In genomic region chr1:91591175-91591968, GRCh38 we compare ENCODE assay signal across 11 cellular contexts.
DNase-seq lines count a peak whose midpoint lies in the region; ATAC-seq, FAIRE-seq and TF ChIP-seq lines count a peak whose summit lies in the region.
"Had no signal": no experiment of that assay in that cellular context is flagged by ENCODE, and none has a peak within 500 bp of the region (broad histone marks: within the 10 kb centered on the region; RNA-seq: fewer than 3 reads in every experiment).

No MANE protein-coding gene starts in this region.

- TF ChIP-seq RAD21 in A549 (conservative IDR thresholded peaks at IDR 0.05 in 1 of 2, IDR thresholded peaks at IDR 0.05 in 1 of 2) (no peak), HepG2 (CRISPR knock-in tag; IDR thresholded peaks at IDR 0.05) (no peak)

- H3K36me3 ChIP-seq in DND-41 (ENCODE audit: insufficient read depth, low read length) (no peaks in the 10 kb centered on the region), HepG2 (replicated peaks in 1 of 2; ENCODE audit: control insufficient read depth in 1 of 2, insufficient read depth in 2 of 2, low read length in 2 of 2) (no peaks in the 10 kb centered on the region)

- DNase-seq in A549 (ENCODE audit: low read depth in 1 of 2, low spot score in 1 of 2) (no peak), DND-41 (peak; percentile 38), HepG2 (ENCODE audit: low spot score) (no peak)
- no peak for DNase-seq in activated CD4-positive, alpha-beta memory T cell treated with anti-CD3 and anti-CD28 coated beads, Interleukin-2, amount 10 ng/mL, durations not matched to agents 7 days and 5 days
- DNase-seq in stimulated activated CD4-positive, alpha-beta T cell treated with anti-CD3 and anti-CD28 coated beads, Interleukin-4, amount 100 ng/mL, for 24 hours: no peak
- DNase-seq: H9, NCI-H187 treated with DMSO at 0.1 percent for 48 hours had no signal

- ATAC-seq in A549 (no peak), DND-41 (ENCODE audit: insufficient read depth, low read depth) (peak; percentile 86), HepG2 (peak; percentile 61), GM18520 (IDR thresholded peaks at IDR 0.05; ENCODE audit: unreplicated experiment) (no peak), GM19463 (IDR thresholded peaks at IDR 0.05; ENCODE audit: unreplicated experiment) (no peak), HG02884 (IDR thresholded peaks at IDR 0.05; ENCODE audit: unreplicated experiment) (no peak)

- H3K4me3 ChIP-seq in A549 (no peak overlapping the region), DND-41 (ENCODE audit: low read depth in 1 of 2, low read length in 2 of 2) (no peak overlapping the region), HepG2 (replicated peaks in 1 of 3; ENCODE audit: insufficient read depth in 1 of 3, low read depth in 2 of 3, low read length in 3 of 3) (0 out of 6 replicates have a peak overlapping the region, but pooled peaks of 1 of the 3 experiments have one; percentile 11)

- H3K4me1 Mint-ChIP-seq in activated CD4-positive, alpha-beta memory T cell treated with anti-CD3 and anti-CD28 coated beads, Interleukin-2, amount 10 ng/mL, durations not matched to agents 7 days and 5 days: peaks cover 39% of the 10 kb centered on the region

- H3K79me2 ChIP-seq in DND-41 (ENCODE audit: insufficient read depth, low read length): no peaks in the 10 kb centered on the region
- H3K79me2 ChIP-seq in HepG2 (ENCODE audit: insufficient read depth, low read length): no peaks in the 10 kb centered on the region

- H2AFZ ChIP-seq in DND-41 (ENCODE audit: low read depth, low read length): no peak overlapping the region
- no peak overlapping the region for H2AFZ ChIP-seq in HepG2 (ENCODE audit: low read length)

- TF ChIP-seq EP300 in A549 (IDR thresholded peaks at IDR 0.05) (no peak), HepG2 (IDR thresholded peaks at IDR 0.05; ENCODE audit: low read depth in 2 of 2, low read length in 2 of 2) (no peak), HepG2 (CRISPR knock-in tag; IDR thresholded peaks at IDR 0.05; ENCODE audit: borderline replicate concordance) (no peak)

- POLR2A ChIA-PET in A549 (lab: Yijun Ruan, JAX): no interaction called here
- POLR2A ChIA-PET in activated CD4-positive, alpha-beta memory T cell treated with anti-CD3 and anti-CD28 coated beads, Interleukin-2, amount 10 ng/mL, durations not matched to agents 7 days and 5 days (lab: Charles Lee): interaction anchor here (1.0 kb wide), 1 partner anchor 35 kb away, joined by 3 read pairs; no protein-coding TSS in a partner anchor
- POLR2A ChIA-PET in HepG2 (lab: Yijun Ruan, JAX): no interaction called here

- H3K9me3 ChIP-seq in A549: no peaks in the 10 kb centered on the region
- no peaks in the 10 kb centered on the region for H3K9me3 ChIP-seq in DND-41 (ENCODE audit: insufficient read depth, low read length, severe bottlenecking)
- no peaks in the 10 kb centered on the region for H3K9me3 ChIP-seq in HepG2 (ENCODE audit: low read length)

- H3K27me3 ChIP-seq in DND-41 (ENCODE audit: insufficient read depth, low read length, poor library complexity): no peaks in the 10 kb centered on the region
- H3K27me3 ChIP-seq in HepG2 (ENCODE audit: control insufficient read depth in 1 of 2, insufficient read depth in 2 of 2, low read length in 2 of 2): peaks cover 0 to 23% of the 10 kb centered on the region in 2 experiments; a peak in 2 of 5 replicates

- H3K9me3 Mint-ChIP-seq in activated CD4-positive, alpha-beta memory T cell treated with anti-CD3 and anti-CD28 coated beads, Interleukin-2, amount 10 ng/mL, durations not matched to agents 7 days and 5 days: no peaks in the 10 kb centered on the region
- H3K9me3 Mint-ChIP-seq: H9 had no signal

- intact Hi-C loops in HepG2 (cut with micrococcal nuclease; ENCODE audit: unreplicated experiment): no loop called here

- H3K9ac ChIP-seq in DND-41 (ENCODE audit: low read depth, low read length) (no peak overlapping the region), HepG2 (ENCODE audit: insufficient read depth, low read depth, low read length) (no peak overlapping the region)

- in situ Hi-C loops in HepG2 (cut with HindIII; ENCODE audit: extremely low pct_ligation_motif_present, low pct_unique_long_range_greater_than_20kb): no loop called here

- WGBS in A549 (ENCODE audit: missing lambda C conversion rate): 90% methylated on average over 11 of the region's 13 CpGs
- WGBS in HepG2 (ENCODE audit: low lambda C conversion rate): 31% methylated on average over 11 of the region's 13 CpGs

- no peaks in the 10 kb centered on the region for H3K27me3 Mint-ChIP-seq in activated CD4-positive, alpha-beta memory T cell treated with anti-CD3 and anti-CD28 coated beads, Interleukin-2, amount 10 ng/mL, durations not matched to agents 7 days and 5 days

- CTCF ChIA-PET in A549 (lab: Yijun Ruan, JAX): interaction anchor here (1.3 kb wide), 1 partner anchor 12 kb away, joined by 3 read pairs; no protein-coding TSS in a partner anchor
- CTCF ChIA-PET in activated CD4-positive, alpha-beta memory T cell treated with anti-CD3 and anti-CD28 coated beads, Interleukin-2, amount 10 ng/mL, durations not matched to agents 7 days and 5 days (lab: Charles Lee): no interaction called here
- CTCF ChIA-PET in HepG2 (lab: Yijun Ruan, JAX; ENCODE audit: low intra/inter-chr PET ratio, low total read pairs): no interaction called here

- peaks cover 3% of the 10 kb centered on the region for H3K36me3 Mint-ChIP-seq in activated CD4-positive, alpha-beta memory T cell treated with anti-CD3 and anti-CD28 coated beads, Interleukin-2, amount 10 ng/mL, durations not matched to agents 7 days and 5 days (ENCODE audit: low read depth)

- no peak overlapping the region for H3K4me2 ChIP-seq in A549
- no peak overlapping the region for H3K4me2 ChIP-seq in DND-41 (ENCODE audit: insufficient read depth, low read length)
- peak overlapping the region; percentile 42 for H3K4me2 ChIP-seq in HepG2 (ENCODE audit: low read depth, low read length)

- FAIRE-seq in A549 (lab: Jason Lieb, UNC) (no peak), HepG2 (lab: Jason Lieb, UNC) (no peak)
- FAIRE-seq: keratinocyte had no signal

- TF ChIP-seq POLR2A in A549 (IDR thresholded peaks at IDR 0.05; ENCODE audit: low read length): no peak
- TF ChIP-seq POLR2A in HepG2 (IDR thresholded peaks at IDR 0.05; ENCODE audit: insufficient read depth in 1 of 2, low read depth in 2 of 2, low read length in 2 of 2): no peak

- no TSS peak for BruUV-seq in HepG2 (replicated peaks; lab: Mats Ljungman, UMichigan)

- TF ChIP-seq CTCF in A549 (IDR thresholded peaks at IDR 0.05): no peak
- no peak for TF ChIP-seq CTCF in DND-41 (IDR thresholded peaks at IDR 0.05; ENCODE audit: borderline replicate concordance, extremely low read depth, low read length, poor library complexity, severe bottlenecking)
- no peak for TF ChIP-seq CTCF in HepG2 (CRISPR knock-in tag; IDR thresholded peaks at IDR 0.05)

- H3K27ac ChIP-seq in A549: no peak overlapping the region
- no peak overlapping the region for H3K27ac ChIP-seq in DND-41 (ENCODE audit: low read length)
- no peak overlapping the region for H3K27ac ChIP-seq in HepG2 (ENCODE audit: extremely low read length, insufficient read depth, low read length)

- H4K20me1 ChIP-seq in DND-41 (ENCODE audit: insufficient read depth, low read length) (no peaks in the 10 kb centered on the region), HepG2 (ENCODE audit: insufficient read depth, low read length) (no peaks in the 10 kb centered on the region)

- H3K4me3 Mint-ChIP-seq in activated CD4-positive, alpha-beta memory T cell treated with anti-CD3 and anti-CD28 coated beads, Interleukin-2, amount 10 ng/mL, durations not matched to agents 7 days and 5 days: peak overlapping the region; percentile 60
- H3K4me3 Mint-ChIP-seq: H9 had no signal

- H3K27ac Mint-ChIP-seq in activated CD4-positive, alpha-beta memory T cell treated with anti-CD3 and anti-CD28 coated beads, Interleukin-2, amount 10 ng/mL, durations not matched to agents 7 days and 5 days: peak overlapping the region; percentile 80

- H3K4me1 ChIP-seq in A549 (0 out of 3 replicates have a peak, but pooled peaks cover 5% of the 10 kb centered on the region), DND-41 (ENCODE audit: insufficient read depth, low read length) (peaks cover 11% of the 10 kb centered on the region; the same call in 1 of the 2 replicates), HepG2 (ENCODE audit: insufficient read depth, low read length) (peaks cover 21% of the 10 kb centered on the region)

TF ChIP-seq in A549, 52 proteins besides CTCF, POLR2A, EP300 and RAD21:
- TF ChIP-seq CEBPB (IDR thresholded peaks at IDR 0.05) (no peak), TFCP2L1 (CRISPR knock-in tag; IDR thresholded peaks at IDR 0.05) (no peak), HDAC2 (IDR thresholded peaks at IDR 0.05) (no peak), NFE2L2 (conservative IDR thresholded peaks at IDR 0.05; ENCODE audit: low read length) (peak; percentile 70), MAFK (IDR thresholded peaks at IDR 0.05; ENCODE audit: partially characterized antibody) (peak; percentile 96), ATOH8 (CRISPR knock-in tag; IDR thresholded peaks at IDR 0.05; ENCODE audit: low read depth) (no peak)

TF ChIP-seq in HepG2, 621 proteins besides CTCF, POLR2A, EP300 and RAD21 (continues in another document):
- TF ChIP-seq MAFG (CRISPR knock-in tag; IDR thresholded peaks at IDR 0.05) (peak; percentile 80; the same call in 1 of the 2 replicates), MAFF (IDR thresholded peaks at IDR 0.05; ENCODE audit: low read depth, low read length) (peak; percentile 100)

Comparison
In these comparisons a context has a peak if more than half of its experiments do, and no peak if none do; other contexts are left out.
1. ATAC-seq: peak in DND-41 (single experiment) and HepG2 (single experiment); none in A549 (0 of 2), GM18520 (single experiment), GM19463 (single experiment) and HG02884 (single experiment).
2. Of the 38 proteins assayed by ChIP-seq in both HepG2 and A549: peak only in HepG2: none; only in A549: none; in both: MAFK and NFE2L2; in neither: 36.